Comparison of ENCODE assay signal across 15 cellular contexts in genomic region chr3:190117995-190118394, GRCh38. TPM values are rescaled to one million over a fixed set of nuclear protein-coding genes. Genes with fewer than 3 reads are reported as not detected.
A peak's percentile ranks its signal among the peaks of the same experiment; 100 is the strongest.
DNase-seq lines count a peak whose midpoint lies in the region; ATAC-seq, FAIRE-seq and TF ChIP-seq lines count a peak whose summit lies in the region.
"Had no signal": no experiment of that assay in that cellular context is flagged by ENCODE, and none has a peak within 500 bp of the region (broad histone marks: within the 10 kb centered on the region; RNA-seq: fewer than 3 reads in every experiment).

No MANE protein-coding gene starts in this region.

- H3K36me3 Mint-ChIP-seq in type B pancreatic cell: peaks cover 4% of the 10 kb centered on the region

- H2AFZ ChIP-seq in keratinocyte (ENCODE audit: control insufficient read depth, low read length): no peak overlapping the region

- H3K4me1 ChIP-seq in keratinocyte (ENCODE audit: control insufficient read depth, extremely low read depth, insufficient read depth, low read length) (peaks cover 49% of the 10 kb centered on the region), left ventricle myocardium inferior (peaks cover 21% of the 10 kb centered on the region)

- peaks cover 0 to 2% of the 10 kb centered on the region in 2 experiments for H3K36me3 ChIP-seq in keratinocyte (ENCODE audit: control insufficient read depth in 2 of 2, extremely low read depth in 1 of 2, insufficient read depth in 2 of 2, low read length in 2 of 2)
- H3K36me3 ChIP-seq in left ventricle myocardium inferior: no peaks in the 10 kb centered on the region

- H3K4me2 ChIP-seq in keratinocyte (ENCODE audit: control insufficient read depth, extremely low read depth, insufficient read depth, low read depth, low read length): peak overlapping the region; percentile 78

- no peaks in the 10 kb centered on the region for H3K9me1 ChIP-seq in keratinocyte (ENCODE audit: control insufficient read depth, extremely low read depth, insufficient read depth, low read length)

- peaks cover 17% of the 10 kb centered on the region for H3K27me3 Mint-ChIP-seq in type B pancreatic cell

- intact Hi-C loops in left colon (cut with DNase I, micrococcal nuclease): no loop called here
- intact Hi-C loops in left ventricle myocardium inferior (cut with micrococcal nuclease): no loop called here

- H3K4me1 Mint-ChIP-seq in type B pancreatic cell (ENCODE audit: unreplicated experiment): peaks cover 28% of the 10 kb centered on the region

- no peaks in the 10 kb centered on the region for H3K9me3 Mint-ChIP-seq in type B pancreatic cell
- H3K9me3 Mint-ChIP-seq: central memory CD8-positive, alpha-beta T cell had no signal

- no peaks in the 10 kb centered on the region for H4K20me1 ChIP-seq in keratinocyte (ENCODE audit: control insufficient read depth, extremely low read depth, insufficient read depth, low read length)

- H3K79me2 ChIP-seq in keratinocyte (ENCODE audit: control insufficient read depth, insufficient read depth, low read length): peaks cover 60% of the 10 kb centered on the region

- no peaks in the 10 kb centered on the region for H3K27me3 ChIP-seq in keratinocyte (ENCODE audit: control insufficient read depth, extremely low read depth, insufficient read depth, low read length)
- peaks cover 38% of the 10 kb centered on the region for H3K27me3 ChIP-seq in left ventricle myocardium inferior (ENCODE audit: low read depth)

- DNase-seq in HCEC 1CT (peak; percentile 20), amniotic epithelial cell (ENCODE audit: low read depth) (peak; percentile 48), keratinocyte (ENCODE audit: low read depth, low spot score) (no peak), type B pancreatic cell (ENCODE audit: extremely low spot score, unreplicated experiment) (no peak), left colon (no peak), left ventricle myocardium inferior (no peak)
- DNase-seq: activated CD4-positive, alpha-beta T cell treated with anti-CD3 and anti-CD28 coated beads, Interleukin-2, amount 10 ng/mL, durations not matched to agents 7 days and 5 days; KG1; NCI-H2081 treated with DMSO at 0.1 percent for 48 hours; stimulated activated CD4-positive, alpha-beta T cell treated with anti-CD3 and anti-CD28 coated beads, Interleukin-4, amount 100 ng/mL, for 1 hour; stimulated activated naive CD4-positive, alpha-beta T cell treated with Interleukin-2 at 50 U/mL for 16 hours had no signal

- FAIRE-seq in keratinocyte (lab: Jason Lieb, UNC): peak; percentile 65

- TF ChIP-seq CTCF in keratinocyte (optimal IDR thresholded peaks at IDR 0.05 in 1 of 3, IDR thresholded peaks at IDR 0.05 in 1 of 3, conservative IDR thresholded peaks at IDR 0.05 in 1 of 3; ENCODE audit: extremely low read depth in 1 of 3, insufficient read depth in 2 of 3, low read length in 3 of 3) (no peak), type B pancreatic cell (conservative IDR thresholded peaks at IDR 0.05) (no peak), left ventricle myocardium inferior (IDR thresholded peaks at IDR 0.05; ENCODE audit: borderline replicate concordance) (no peak)

- peak overlapping the region; percentile 82 for H3K4me3 Mint-ChIP-seq in type B pancreatic cell
- H3K4me3 Mint-ChIP-seq: activated CD4-positive, alpha-beta T cell treated with anti-CD3 and anti-CD28 coated beads, Interleukin-2, amount 10 ng/mL, durations not matched to agents 7 days and 5 days; central memory CD8-positive, alpha-beta T cell had no signal

- H3K27ac Mint-ChIP-seq in type B pancreatic cell: peak overlapping the region; percentile 40
- H3K27ac Mint-ChIP-seq: activated CD4-positive, alpha-beta T cell treated with anti-CD3 and anti-CD28 coated beads, Interleukin-2, amount 10 ng/mL, durations not matched to agents 7 days and 5 days had no signal

- H3K9me3 ChIP-seq in keratinocyte (ENCODE audit: control insufficient read depth, low read depth, low read length) (no peaks in the 10 kb centered on the region), left ventricle myocardium inferior (replicated peaks) (no peaks in the 10 kb centered on the region)

- ATAC-seq in left colon: no peak
- ATAC-seq in HG03521 (IDR thresholded peaks at IDR 0.05; ENCODE audit: unreplicated experiment): no peak
- ATAC-seq in GM21526 (IDR thresholded peaks at IDR 0.05; ENCODE audit: low FRiP score, unreplicated experiment): no peak
- ATAC-seq: left lobe of liver had no signal

- peak overlapping the region; percentile 42 for H3K27ac ChIP-seq in keratinocyte (ENCODE audit: control insufficient read depth, insufficient read depth, low read length)
- H3K27ac ChIP-seq in left ventricle myocardium inferior (replicated peaks): no peak overlapping the region

- H3K4me3 ChIP-seq in keratinocyte (ENCODE audit: control insufficient read depth in 2 of 3, extremely low read depth in 1 of 3, insufficient read depth in 2 of 3, low read depth in 1 of 3, low read length in 3 of 3): peak overlapping the region; percentile 8 to 63 (median 54)
- no peak overlapping the region for H3K4me3 ChIP-seq in left ventricle myocardium inferior

- H3K9ac ChIP-seq in keratinocyte (ENCODE audit: control insufficient read depth, extremely low read depth, insufficient read depth, low read length): peak overlapping the region; percentile 29

- dilution Hi-C loops in keratinocyte (cut with MboI; ENCODE audit: extremely low pct_ligation_motif_present, low sequenced_read_pairs): no loop called here

RNA-seq across cellular contexts. Expression of gene P3H2, which starts 2.7 kb away (rescaled TPM):
- polyA plus RNA-seq in keratinocyte: 80.7 to 115 TPM (median 91.4 TPM) in 3 replicates
- polyA plus RNA-seq in keratinocyte (2011; ENCODE audit: low read depth): 160 TPM
- 56.0 and 77.5 TPM in 2 replicates for polyA plus RNA-seq in keratinocyte (2011; cell fraction: cytosol; rRNA removed)
- 143 and 179 TPM in 2 replicates for polyA plus RNA-seq in keratinocyte (2011; cell fraction: nucleus; rRNA removed)
- polyA plus RNA-seq in keratinocyte (2012; ENCODE audit: low replicate concordance): 43.2 and 72.1 TPM in 2 replicates
- polyA minus RNA-seq in keratinocyte: 27.9 to 146 TPM (median 80.1 TPM) in 3 replicates
- 72.9 TPM for polyA minus RNA-seq in keratinocyte (2011; cell fraction: cytosol; rRNA and poly(A)+ RNA removed)
- 119 and 286 TPM in 2 replicates for polyA minus RNA-seq in keratinocyte (2011; cell fraction: nucleus; rRNA and poly(A)+ RNA removed)
- total RNA-seq in type B pancreatic cell (ENCODE audit: low replicate concordance): 8.2 and 23.5 TPM in 2 replicates
- 10 to 100 TPM; 39.5 to 46.4 TPM for total RNA-seq in left colon
- 0.82 TPM for total RNA-seq in left ventricle myocardium inferior
- total RNA-seq: activated CD4-positive, alpha-beta T cell treated with anti-CD3 and anti-CD28 coated beads, Interleukin-2, amount 10 ng/mL, durations not matched to agents 7 days and 5 days had no signal

Comparison
In these comparisons a context has a peak if more than half of its experiments do, and no peak if none do; other contexts are left out.
1. DNase-seq: peak in HCEC 1CT (single experiment) and amniotic epithelial cell (single experiment); none in keratinocyte (single experiment), type B pancreatic cell (single experiment), left colon (0 of 2) and left ventricle myocardium inferior (single experiment).